1 cellular context compared by ENCODE assay signal in genomic region chr16:58487566-58488351, GRCh38.
A peak's percentile ranks its signal among the peaks of the same experiment; 100 is the strongest.
TF ChIP-seq lines count a peak whose summit lies in the region.

No MANE protein-coding gene starts in this region.

TF ChIP-seq in H1, 55 proteins besides CTCF, POLR2A, EP300 and RAD21 (continued from another document):
- TF ChIP-seq E2F6 (IDR thresholded peaks at IDR 0.05) (0 out of 2 replicates have a peak, but pooled peaks have one; percentile 17), CTBP2 (IDR thresholded peaks at IDR 0.05; ENCODE audit: borderline replicate concordance, insufficient read depth, insufficient read length, low read length) (peak; percentile 43)
